11 cellular contexts compared by ENCODE assay signal in the genomic region with DNA sequence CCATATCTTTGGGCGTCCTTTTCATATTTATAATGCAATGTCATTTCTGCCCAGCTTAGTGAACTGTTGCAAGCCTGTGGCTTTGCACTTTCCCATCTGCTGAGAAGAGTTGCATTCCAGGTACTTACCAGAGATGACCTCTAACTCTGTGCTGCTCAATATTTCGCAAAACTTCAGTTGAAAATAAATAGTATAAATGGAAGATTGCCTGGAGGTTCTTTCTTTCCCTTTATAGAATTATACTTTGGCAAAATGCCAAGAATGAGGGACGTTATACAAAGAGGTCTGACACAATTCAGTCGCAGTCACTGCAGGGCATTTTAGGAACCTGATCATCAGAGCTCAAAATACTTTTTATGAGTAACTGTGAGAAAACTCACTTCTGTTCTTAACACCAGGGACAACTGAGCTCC. TPM values are rescaled to one million over a fixed set of nuclear protein-coding genes. Genes with fewer than 3 reads are reported as not detected.
A peak's percentile ranks its signal among the peaks of the same experiment; 100 is the strongest.
DNase-seq lines count a peak whose midpoint lies in the region; ATAC-seq and TF ChIP-seq lines count a peak whose summit lies in the region.
"Had no signal": no experiment of that assay in that cellular context is flagged by ENCODE, and none has a peak within 500 bp of the region (broad histone marks: within the 10 kb centered on the region; RNA-seq: fewer than 3 reads in every experiment).

No MANE protein-coding gene starts in this region.

- ATAC-seq in GM21529 (IDR thresholded peaks at IDR 0.05; ENCODE audit: unreplicated experiment) (peak; percentile 71), GM21717 (IDR thresholded peaks at IDR 0.05; ENCODE audit: unreplicated experiment) (no peak), left colon (no peak), GM19452 (IDR thresholded peaks at IDR 0.05; ENCODE audit: unreplicated experiment) (no peak)

- no peak for TF ChIP-seq EP300 in Ishikawa (IDR thresholded peaks at IDR 0.05; ENCODE audit: borderline replicate concordance)

- DNase-seq in COR-L47 (lab: John Stamatoyannopoulos, UW) (peak; percentile 26), amniotic epithelial cell (ENCODE audit: low read depth) (peak; percentile 90), left colon (no peak)
- no peak for DNase-seq in stimulated activated CD4-positive, alpha-beta T cell treated with anti-CD3 and anti-CD28 coated beads, Interleukin-4, amount 100 ng/mL, for 24 hours
- DNase-seq: activated CD4-positive, alpha-beta T cell treated with anti-CD3 and anti-CD28 coated beads, Interleukin-2, amount 50 U/mL, for 1 hour; DMS79 treated with DMSO at 0.1 percent for 48 hours; NCI-H2029 had no signal

- no peak for TF ChIP-seq RAD21 in Ishikawa (IDR thresholded peaks at IDR 0.05; ENCODE audit: low read depth)

- intact Hi-C loops in left colon (cut with DNase I, micrococcal nuclease) = no loop called here

TF ChIP-seq in Ishikawa, 13 proteins besides CTCF, POLR2A, EP300 and RAD21:
- no peak for TF ChIP-seq TEAD4 (IDR thresholded peaks at IDR 0.05)
- TF ChIP-seq NFIC (IDR thresholded peaks at IDR 0.05) = peak; percentile 65
- TF ChIP-seq, protein P1, sequence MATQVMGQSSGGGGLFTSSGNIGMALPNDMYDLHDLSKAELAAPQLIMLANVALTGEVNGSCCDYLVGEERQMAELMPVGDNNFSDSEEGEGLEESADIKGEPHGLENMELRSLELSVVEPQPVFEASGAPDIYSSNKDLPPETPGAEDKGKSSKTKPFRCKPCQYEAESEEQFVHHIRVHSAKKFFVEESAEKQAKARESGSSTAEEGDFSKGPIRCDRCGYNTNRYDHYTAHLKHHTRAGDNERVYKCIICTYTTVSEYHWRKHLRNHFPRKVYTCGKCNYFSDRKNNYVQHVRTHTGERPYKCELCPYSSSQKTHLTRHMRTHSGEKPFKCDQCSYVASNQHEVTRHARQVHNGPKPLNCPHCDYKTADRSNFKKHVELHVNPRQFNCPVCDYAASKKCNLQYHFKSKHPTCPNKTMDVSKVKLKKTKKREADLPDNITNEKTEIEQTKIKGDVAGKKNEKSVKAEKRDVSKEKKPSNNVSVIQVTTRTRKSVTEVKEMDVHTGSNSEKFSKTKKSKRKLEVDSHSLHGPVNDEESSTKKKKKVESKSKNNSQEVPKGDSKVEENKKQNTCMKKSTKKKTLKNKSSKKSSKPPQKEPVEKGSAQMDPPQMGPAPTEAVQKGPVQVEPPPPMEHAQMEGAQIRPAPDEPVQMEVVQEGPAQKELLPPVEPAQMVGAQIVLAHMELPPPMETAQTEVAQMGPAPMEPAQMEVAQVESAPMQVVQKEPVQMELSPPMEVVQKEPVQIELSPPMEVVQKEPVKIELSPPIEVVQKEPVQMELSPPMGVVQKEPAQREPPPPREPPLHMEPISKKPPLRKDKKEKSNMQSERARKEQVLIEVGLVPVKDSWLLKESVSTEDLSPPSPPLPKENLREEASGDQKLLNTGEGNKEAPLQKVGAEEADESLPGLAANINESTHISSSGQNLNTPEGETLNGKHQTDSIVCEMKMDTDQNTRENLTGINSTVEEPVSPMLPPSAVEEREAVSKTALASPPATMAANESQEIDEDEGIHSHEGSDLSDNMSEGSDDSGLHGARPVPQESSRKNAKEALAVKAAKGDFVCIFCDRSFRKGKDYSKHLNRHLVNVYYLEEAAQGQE (IDR thresholded peaks at IDR 0.05; ENCODE audit: low read depth) = no peak
- TF ChIP-seq, protein P2, sequence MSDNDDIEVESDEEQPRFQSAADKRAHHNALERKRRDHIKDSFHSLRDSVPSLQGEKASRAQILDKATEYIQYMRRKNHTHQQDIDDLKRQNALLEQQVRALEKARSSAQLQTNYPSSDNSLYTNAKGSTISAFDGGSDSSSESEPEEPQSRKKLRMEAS (IDR thresholded peaks at IDR 0.05) = no peak

RNA-seq across cellular contexts. Expression of a gene that starts 18.9 kb away (rescaled TPM):
- 10 to 100 TPM in 1 of 2 donors, 1 to 10 TPM in 1; 9.6 to 22.6 TPM for total RNA-seq in left colon

Comparison
In these comparisons a context has a peak if more than half of its experiments do, and no peak if none do; other contexts are left out.
1. DNase-seq: peak in COR-L47 (single experiment) and amniotic epithelial cell (single experiment); none in stimulated activated CD4-positive, alpha-beta T cell treated with anti-CD3 and anti-CD28 coated beads, Interleukin-4, amount 100 ng/mL, for 24 hours (single experiment) and left colon (0 of 2).